Comparison of ENCODE assay signal across 22 cellular contexts in genomic region chr6:128422871-128423270, GRCh38.
DNase-seq lines count a peak whose midpoint lies in the region; ATAC-seq, FAIRE-seq and TF ChIP-seq lines count a peak whose summit lies in the region.
"Had no signal": no experiment of that assay in that cellular context is flagged by ENCODE, and none has a peak within 500 bp of the region (broad histone marks: within the 10 kb centered on the region; RNA-seq: fewer than 3 reads in every experiment).

No MANE protein-coding gene starts in this region.

- H3K4me1 ChIP-seq in SJCRH30 (peaks cover 2% of the 10 kb centered on the region; the same call in 1 of the 2 replicates), pancreas (peaks cover 0 to 11% (median 8%) of the 10 kb centered on the region in 3 donors), testis (no peaks in the 10 kb centered on the region)
- H3K4me1 ChIP-seq: BE2C had no signal

- no peaks in the 10 kb centered on the region for H3K27me3 ChIP-seq in SJCRH30
- H3K27me3 ChIP-seq in pancreas, result no peaks in the 10 kb centered on the region
- no peaks in the 10 kb centered on the region for H3K27me3 ChIP-seq in testis
- H3K27me3 ChIP-seq: BE2C had no signal

- H3K9me3 Mint-ChIP-seq in activated T-helper 2 cell treated with anti-CD3 and anti-CD28 coated beads, Interferon-gamma antibody, Interleukin-2, Interleukin-4, amounts not matched to agents 10 μg/mL and 5 μg/mL and 100 μg/mL, durations not matched to agents 14 hours and 24 hours and 36 hours, result no peaks in the 10 kb centered on the region

- H3K4me3 ChIP-seq in SJCRH30 (no peak overlapping the region), pancreas (no peak overlapping the region), testis (no peak overlapping the region)

- no peak overlapping the region for H3K27ac Mint-ChIP-seq in activated T-helper 2 cell treated with anti-CD3 and anti-CD28 coated beads, Interferon-gamma antibody, Interleukin-2, Interleukin-4, amounts not matched to agents 10 μg/mL and 5 μg/mL and 100 μg/mL, durations not matched to agents 14 hours and 24 hours and 36 hours
- H3K27ac Mint-ChIP-seq: CD4-positive, CD25-positive, alpha-beta regulatory T cell; CD8-positive, alpha-beta memory T cell had no signal

- FAIRE-seq in frontal cortex (lab: Jason Lieb, UNC), result peak; percentile 21
- peak; percentile 29 for FAIRE-seq in pancreas (lab: Jason Lieb, UNC)
- FAIRE-seq: A204.1, D721Med had no signal

- H3K27ac ChIP-seq in SJCRH30, result peak overlapping the region; percentile 23; the same call in 1 of the 2 replicates
- H3K27ac ChIP-seq in pancreas, result no peak overlapping the region
- H3K27ac ChIP-seq in testis, result no peak overlapping the region

- no peaks in the 10 kb centered on the region for H3K4me1 Mint-ChIP-seq in activated T-helper 2 cell treated with anti-CD3 and anti-CD28 coated beads, Interferon-gamma antibody, Interleukin-2, Interleukin-4, amounts not matched to agents 10 μg/mL and 5 μg/mL and 100 μg/mL, durations not matched to agents 14 hours and 24 hours and 36 hours (ENCODE audit: low read depth)
- H3K4me1 Mint-ChIP-seq: CD4-positive, CD25-positive, alpha-beta regulatory T cell; CD8-positive, alpha-beta memory T cell had no signal

- ATAC-seq in pancreas, result no peak
- no peak for ATAC-seq in GM21737 (IDR thresholded peaks at IDR 0.05; ENCODE audit: unreplicated experiment)
- ATAC-seq: HCT116 had no signal

- intact Hi-C loops in pancreas (cut with DNase I), result no loop called here
- intact Hi-C loops in testis (cut with DNase I; ENCODE audit: low total_unique reads), result no loop called here
- intact Hi-C loops in activated T-helper 2 cell treated with anti-CD3 and anti-CD28 coated beads, Interferon-gamma antibody, Interleukin-2, Interleukin-4, amounts not matched to agents 10 μg/mL and 5 μg/mL and 100 μg/mL, durations not matched to agents 14 hours and 24 hours and 36 hours (cut with micrococcal nuclease), result no loop called here

- TF ChIP-seq POLR2A in testis (IDR thresholded peaks at IDR 0.05), result no peak

- H3K4me3 Mint-ChIP-seq in activated T-helper 2 cell treated with anti-CD3 and anti-CD28 coated beads, Interferon-gamma antibody, Interleukin-2, Interleukin-4, amounts not matched to agents 10 μg/mL and 5 μg/mL and 100 μg/mL, durations not matched to agents 14 hours and 24 hours and 36 hours (ENCODE audit: low read depth), result no peak overlapping the region
- H3K4me3 Mint-ChIP-seq: CD4-positive, CD25-positive, alpha-beta regulatory T cell; CD8-positive, alpha-beta memory T cell; HFFc6 had no signal

- H3K9me3 ChIP-seq in SJCRH30 (replicated peaks) (no peaks in the 10 kb centered on the region; the same call in none of the 2 replicates), pancreas (no peaks in the 10 kb centered on the region), testis (no peaks in the 10 kb centered on the region)
- H3K9me3 ChIP-seq: BE2C had no signal

- WGBS in pancreas, 2 donors, result 85 to 93% methylated on average over 1 of the region's 1 CpG
- WGBS in testis, 2 donors, result 55 to 71% methylated on average over 1 of the region's 1 CpG

- no peaks in the 10 kb centered on the region for H3K36me3 Mint-ChIP-seq in activated T-helper 2 cell treated with anti-CD3 and anti-CD28 coated beads, Interferon-gamma antibody, Interleukin-2, Interleukin-4, amounts not matched to agents 10 μg/mL and 5 μg/mL and 100 μg/mL, durations not matched to agents 14 hours and 24 hours and 36 hours (ENCODE audit: low read depth)
- H3K36me3 Mint-ChIP-seq: CD4-positive, CD25-positive, alpha-beta regulatory T cell; CD8-positive, alpha-beta memory T cell had no signal

- H3K27me3 Mint-ChIP-seq in activated T-helper 2 cell treated with anti-CD3 and anti-CD28 coated beads, Interferon-gamma antibody, Interleukin-2, Interleukin-4, amounts not matched to agents 10 μg/mL and 5 μg/mL and 100 μg/mL, durations not matched to agents 14 hours and 24 hours and 36 hours (ENCODE audit: low read depth), result no peaks in the 10 kb centered on the region
- H3K27me3 Mint-ChIP-seq: CD4-positive, CD25-positive, alpha-beta regulatory T cell had no signal

- peak; percentile 69 for DNase-seq in LHCN-M2 (ENCODE audit: low read depth)
- DNase-seq in SJCRH30, result peak in 1 of 2 experiments; percentile 14
- no peak for DNase-seq in frontal cortex (ENCODE audit: low spot score in 2 of 2)
- DNase-seq in pancreas, result no peak
- no peak for DNase-seq in testis
- no peak for DNase-seq in iPS-NIHi7 (ENCODE audit: extremely low spot score)
- DNase-seq in activated T-helper 2 cell treated with anti-CD3 and anti-CD28 coated beads, Interferon-gamma antibody, Interleukin-2, Interleukin-4, amounts not matched to agents 10 μg/mL and 5 μg/mL and 100 μg/mL, durations not matched to agents 14 hours and 24 hours and 36 hours (ENCODE audit: low spot score), result no peak
- DNase-seq: ACHN; BE2C; C1 segment of cervical spinal cord; CD4-positive, CD25-positive, alpha-beta regulatory T cell; CD8-positive, alpha-beta memory T cell; COR-L47; DMS79; GDM1; GOT3; H7; HFFc6 had no signal

- H3K36me3 ChIP-seq in SJCRH30, result no peaks in the 10 kb centered on the region; the same call in 1 of the 2 replicates
- no peaks in the 10 kb centered on the region for H3K36me3 ChIP-seq in pancreas
- no peaks in the 10 kb centered on the region for H3K36me3 ChIP-seq in testis (ENCODE audit: low read depth, missing control alignments)
- H3K36me3 ChIP-seq: BE2C had no signal

- TF ChIP-seq CTCF in pancreas (IDR thresholded peaks at IDR 0.05) (no peak), testis (IDR thresholded peaks at IDR 0.05) (no peak)
